In genomic region chr11:46391578-46392420, GRCh38 we compare ENCODE assay signal across 8 cellular contexts. TPM values are rescaled to one million over a fixed set of nuclear protein-coding genes. Genes with fewer than 3 reads are reported as not detected.
DNase-seq lines count a peak whose midpoint lies in the region; ATAC-seq and TF ChIP-seq lines count a peak whose summit lies in the region.

CHRM4 (minus strand) TSS chr11:46391776; CDS start chr11:46386557, 5,219 bp downstream.

- H3K27ac ChIP-seq in PC-9 = no peak within 1 kb of the TSS
- H3K27ac ChIP-seq in duodenal mucosa (ENCODE audit: low read depth, low read length) = no peak within 1 kb of the TSS

- DNase-seq in NCI-H1417 (lab: John Stamatoyannopoulos, UW) (peak; percentile 18 to 95 (median 86)), NCI-H1417 treated with DMSO at 0.1 percent for 48 hours (lab: John Stamatoyannopoulos, UW) (no peak), PC-9 (peak; percentile 32 to 58), naive B cell (no peak), medulla oblongata (ENCODE audit: extremely low spot score) (no peak)

- peaks cover 5% of the 10 kb centered on the region for H3F3A ChIP-seq in PC-9 (ENCODE audit: insufficient read depth, low read depth)

- POLR2A ChIA-PET in PC-9 (lab: Charles Lee; ENCODE audit: unreplicated experiment) = interaction anchor here (0.6 to 0.7 kb wide), 2 partner anchors 195 to 822 kb away, joined by 3 to 9 read pairs; no protein-coding TSS in a partner anchor

- H3K79me2 ChIP-seq in PC-9 (ENCODE audit: low read depth) = no peaks in the 10 kb centered on the region

- H3K4me1 ChIP-seq in PC-9 (replicated peaks; ENCODE audit: insufficient read depth) (peaks cover 9% of the 10 kb centered on the region), duodenal mucosa (ENCODE audit: control insufficient read depth in 1 of 2, insufficient read depth in 2 of 2, low read length in 2 of 2) (peaks cover 30 to 34% of the 10 kb centered on the region in 2 donors)

- peaks cover 32 to 55% (median 48%) of the 10 kb centered on the region in 3 donors for H3K27me3 Mint-ChIP-seq in naive B cell

- peaks cover 25% of the 10 kb centered on the region for H4K20me1 ChIP-seq in PC-9 (ENCODE audit: insufficient read depth)

- peaks cover 0 to 3% of the 10 kb centered on the region in 2 donors for H3K36me3 Mint-ChIP-seq in naive B cell

- no TSS peak for BruUV-seq in PC-9 (replicated peaks; lab: Mats Ljungman, UMichigan)

- H3K9me2 ChIP-seq in PC-9 (ENCODE audit: insufficient read depth) = no peaks in the 10 kb centered on the region

- peaks cover 8 to 22% (median 17%) of the 10 kb centered on the region in 3 donors for H3K4me1 Mint-ChIP-seq in naive B cell

- H3K4me3 Mint-ChIP-seq in naive B cell = peak within 1 kb of the TSS in 7 of 8 donors; percentile 73 to 85 (median 78)

- TF ChIP-seq CTCF in PC-9 (conservative IDR thresholded peaks at IDR 0.05) = 0 out of 2 replicates have a peak, but pooled peaks have one; percentile 34

- peak within 1 kb of the TSS; percentile 70 for H3K4me2 ChIP-seq in PC-9

- no peaks in the 10 kb centered on the region for H3K9me3 Mint-ChIP-seq in naive B cell

- peak; percentile 11 for ATAC-seq in HG02588 (IDR thresholded peaks at IDR 0.05; ENCODE audit: unreplicated experiment)
- ATAC-seq in naive B cell (ENCODE audit: low read depth in 2 of 2) = no peak
- no peak for ATAC-seq in GM19397 (IDR thresholded peaks at IDR 0.05; ENCODE audit: unreplicated experiment)

- no peak within 1 kb of the TSS for H3K9ac ChIP-seq in duodenal mucosa (ENCODE audit: low read depth in 1 of 2, low read length in 2 of 2)

- H3K36me3 ChIP-seq in PC-9 (ENCODE audit: low read depth) (no peaks in the 10 kb centered on the region), duodenal mucosa (ENCODE audit: control insufficient read depth in 1 of 2, insufficient read depth in 2 of 2, low read length in 2 of 2) (peaks cover 6 to 7% of the 10 kb centered on the region in 2 donors)

- H3K9me3 ChIP-seq in PC-9 (ENCODE audit: insufficient read depth, low read depth) (no peaks in the 10 kb centered on the region), duodenal mucosa (ENCODE audit: control insufficient read depth in 1 of 2, low read length in 2 of 2) (no peaks in the 10 kb centered on the region)

- CTCF ChIA-PET in PC-9 (lab: Charles Lee) = interaction anchor here (0.5 to 1.6 kb wide), 10 partner anchors 9 to 270 kb away, joined by 3 to 20 read pairs (median 4); partner anchors contain the start of gene DGKZ

- H3K4me3 ChIP-seq in PC-9 (peak within 1 kb of the TSS; percentile 52; the same call in 1 of the 2 replicates), duodenal mucosa (ENCODE audit: low read depth in 1 of 2, low read length in 2 of 2) (peak within 1 kb of the TSS; percentile 62 to 75)

- H2AFZ ChIP-seq in PC-9 = no peak within 1 kb of the TSS

- intact Hi-C loops in PC-9 (cut with micrococcal nuclease; ENCODE audit: unreplicated experiment) = no loop called here

- H3K27me3 ChIP-seq in PC-9 (ENCODE audit: insufficient read depth, low read depth) = peaks cover 22% of the 10 kb centered on the region
- H3K27me3 ChIP-seq in duodenal mucosa (ENCODE audit: control insufficient read depth in 1 of 2, insufficient read depth in 2 of 2, low read length in 2 of 2) = peaks cover 35 to 37% of the 10 kb centered on the region in 2 donors

- peak within 1 kb of the TSS in 1 of 6 donors; percentile 71 for H3K27ac Mint-ChIP-seq in naive B cell

RNA-seq across cellular contexts. Expression of gene CHRM4, which starts in this region (rescaled TPM):
- total RNA-seq in PC-9 (2021) = 0.31 TPM in 1 of 2 replicates, not detected in the other
- under 1 TPM in 5 of 6 donors, not detected in 1; 0.27 to 0.94 (median 0.34) TPM for polyA plus RNA-seq in naive B cell (ENCODE audit: low read depth in 6 of 6)

Comparison
In these comparisons a context has a peak if more than half of its experiments do, and no peak if none do; other contexts are left out.
1. DNase-seq: peak in NCI-H1417 (3 of 3); none in NCI-H1417 treated with DMSO at 0.1 percent for 48 hours (single experiment), naive B cell (single experiment) and medulla oblongata (single experiment).
2. Peak in DNase-seq, H3K4me3 ChIP-seq and H3K4me2 ChIP-seq in PC-9; RNA of the gene not detected or under 1 TPM.